8 cellular contexts compared by ENCODE assay signal in genomic region chr7:55576753-55577152, GRCh38.
"Had no signal": no experiment of that assay in that cellular context is flagged by ENCODE, and none has a peak within 500 bp of the region (broad histone marks: within the 10 kb centered on the region; RNA-seq: fewer than 3 reads in every experiment).

No MANE protein-coding gene starts in this region.

- H3K27ac ChIP-seq: HL-60 had no signal

- FAIRE-seq: H1, H54, HepG2 had no signal

- H3K4me3 Mint-ChIP-seq: GM23338, H9 had no signal

- H3K27ac Mint-ChIP-seq: GM23338, H9 had no signal

- H3K4me3 ChIP-seq: GM23338 had no signal

- DNase-seq: H9, HCEC 1CT had no signal

- H3K27me3 Mint-ChIP-seq: IgD-negative memory B cell had no signal

- H3K4me2 ChIP-seq: GM23338 had no signal

- ATAC-seq: GM23338, HepG2 had no signal

- H3K9me3 Mint-ChIP-seq: GM23338 had no signal

- H2AFZ ChIP-seq: GM23338 had no signal
